Comparison of ENCODE assay signal across 8 cellular contexts in genomic region chr17:17781591-17782424, GRCh38. TPM values are rescaled to one million over a fixed set of nuclear protein-coding genes. Genes with fewer than 3 reads are reported as not detected.
A peak's percentile ranks its signal among the peaks of the same experiment; 100 is the strongest.
DNase-seq lines count a peak whose midpoint lies in the region; ATAC-seq and TF ChIP-seq lines count a peak whose summit lies in the region.

No MANE protein-coding gene starts in this region.

- TF ChIP-seq CTCF in endodermal cell (conservative IDR thresholded peaks at IDR 0.05): no peak

- ATAC-seq in memory B cell (ENCODE audit: low read depth): peak; percentile 38
- ATAC-seq in GM21447 (IDR thresholded peaks at IDR 0.05; ENCODE audit: unreplicated experiment): no peak
- ATAC-seq in GM19023 (IDR thresholded peaks at IDR 0.05; ENCODE audit: unreplicated experiment): no peak

- WGBS in endodermal cell (ENCODE audit: insufficient coverage in 1 of 2, insufficient read length in 1 of 2), 2 experiments: 1 to 5% methylated on average over 8 to 75 of the region's 75 CpGs

- H3K4me1 ChIP-seq in endodermal cell (ENCODE audit: control insufficient read depth, insufficient read depth, low read length): peaks cover 40% of the 10 kb centered on the region

- H3K4me3 ChIP-seq in endodermal cell (ENCODE audit: low read length): peak overlapping the region; percentile 79

- peak overlapping the region; percentile 45 for H3K4me3 Mint-ChIP-seq in activated CD4-positive, alpha-beta memory T cell treated with anti-CD3 and anti-CD28 coated beads for 36 hours
- H3K4me3 Mint-ChIP-seq in endodermal cell: peak overlapping the region; percentile 60
- peak overlapping the region; percentile 83 for H3K4me3 Mint-ChIP-seq in memory B cell

- H3K9me3 Mint-ChIP-seq in activated CD4-positive, alpha-beta memory T cell treated with anti-CD3 and anti-CD28 coated beads for 36 hours: no peaks in the 10 kb centered on the region
- H3K9me3 Mint-ChIP-seq in endodermal cell (no peaks in the 10 kb centered on the region), memory B cell (no peaks in the 10 kb centered on the region)

- H3K9ac ChIP-seq in endodermal cell (ENCODE audit: extremely low read depth, low read length, poor library complexity, severe bottlenecking): peak overlapping the region; percentile 25

- H3K36me3 Mint-ChIP-seq in activated CD4-positive, alpha-beta memory T cell treated with anti-CD3 and anti-CD28 coated beads for 36 hours: no peaks in the 10 kb centered on the region
- H3K36me3 Mint-ChIP-seq in endodermal cell (ENCODE audit: low read depth): no peaks in the 10 kb centered on the region
- no peaks in the 10 kb centered on the region for H3K36me3 Mint-ChIP-seq in memory B cell

- CTCF ChIA-PET in activated CD4-positive, alpha-beta memory T cell treated with anti-CD3 and anti-CD28 coated beads for 36 hours (lab: Charles Lee): interaction anchor here (1.1 kb wide), 1 partner anchor 137 kb away, joined by 3 read pairs; no protein-coding TSS in a partner anchor

- no peaks in the 10 kb centered on the region for H3K27me3 Mint-ChIP-seq in activated CD4-positive, alpha-beta memory T cell treated with anti-CD3 and anti-CD28 coated beads for 36 hours
- H3K27me3 Mint-ChIP-seq in endodermal cell (ENCODE audit: insufficient read depth) (peaks cover 3% of the 10 kb centered on the region), memory B cell (peaks cover 4% of the 10 kb centered on the region)

- no peak overlapping the region for H3K27ac Mint-ChIP-seq in activated CD4-positive, alpha-beta memory T cell treated with anti-CD3 and anti-CD28 coated beads for 36 hours
- H3K27ac Mint-ChIP-seq in endodermal cell (peak overlapping the region; percentile 90), memory B cell (peak overlapping the region; percentile 41)

- intact Hi-C loops in activated CD4-positive, alpha-beta memory T cell treated with anti-CD3 and anti-CD28 coated beads for 36 hours (cut with micrococcal nuclease): loop anchor here (5.0 kb wide), 2 partner anchors 55 to 100 kb away; partner anchors contain the start of gene RAI1

- POLR2A ChIA-PET in activated CD4-positive, alpha-beta memory T cell treated with anti-CD3 and anti-CD28 coated beads for 36 hours (lab: Charles Lee): no interaction called here

- DNase-seq in DMS 273 (lab: John Stamatoyannopoulos, UW; ENCODE audit: unreplicated experiment): peak; percentile 92
- peak; percentile 68 for DNase-seq in NCI-H1092 treated with DMSO at 0.1 percent for 48 hours (lab: John Stamatoyannopoulos, UW)
- peak; percentile 46 for DNase-seq in activated CD4-positive, alpha-beta memory T cell treated with anti-CD3 and anti-CD28 coated beads for 36 hours
- peak; percentile 91 for DNase-seq in endodermal cell
- DNase-seq in memory B cell (ENCODE audit: low spot score in 2 of 2): no peak
- peak in 47 of 49 donors; percentile 49 to 92 (median 78) for DNase-seq in substantia nigra (lab: John Stamatoyannopoulos, UW)

- no peaks in the 10 kb centered on the region for H3K36me3 ChIP-seq in endodermal cell (ENCODE audit: control insufficient read depth, insufficient read depth, low read length)

- no peaks in the 10 kb centered on the region for H3K27me3 ChIP-seq in endodermal cell (ENCODE audit: control insufficient read depth, insufficient read depth, low read length, poor library complexity, severe bottlenecking)

- peaks cover 7% of the 10 kb centered on the region for H3K4me1 Mint-ChIP-seq in activated CD4-positive, alpha-beta memory T cell treated with anti-CD3 and anti-CD28 coated beads for 36 hours (ENCODE audit: low read depth)
- peaks cover 47% of the 10 kb centered on the region for H3K4me1 Mint-ChIP-seq in endodermal cell
- peaks cover 27% of the 10 kb centered on the region for H3K4me1 Mint-ChIP-seq in memory B cell

- H3K9me3 ChIP-seq in endodermal cell (ENCODE audit: control insufficient read depth, low read length): no peaks in the 10 kb centered on the region

- H3K27ac ChIP-seq in endodermal cell (ENCODE audit: low read depth, low read length): peak overlapping the region; percentile 90
- H3K27ac ChIP-seq in substantia nigra (ENCODE audit: low read depth, low read length, poor library complexity, severe bottlenecking): peak overlapping the region; percentile 95

RNA-seq across cellular contexts. Expression of gene SREBF1, which starts 55.0 kb away (rescaled TPM):
- 100 to 1,000 TPM in 1 of 2 experiments, 10 to 100 TPM in 1; 93.7 to 106 TPM for total RNA-seq in activated CD4-positive, alpha-beta memory T cell treated with anti-CD3 and anti-CD28 coated beads for 36 hours
- total RNA-seq in endodermal cell: 10 to 100 TPM; 39.0 to 58.2 TPM
- polyA plus RNA-seq in endodermal cell (2013, experiment 1 of 2): 69.1 TPM
- polyA plus RNA-seq in endodermal cell (2013, experiment 2 of 2): 66.7 TPM

Comparison
In these comparisons a context has a peak if more than half of its experiments do, and no peak if none do; other contexts are left out.
1. DNase-seq: peak in DMS 273 (single experiment), NCI-H1092 treated with DMSO at 0.1 percent for 48 hours (single experiment), activated CD4-positive, alpha-beta memory T cell treated with anti-CD3 and anti-CD28 coated beads for 36 hours (single experiment), endodermal cell (single experiment) and substantia nigra (47 of 49); none in memory B cell (0 of 2).
2. Peak in every context shown above with its lines, with median percentiles within 50 percentile points of each other: H3K4me3 Mint-ChIP-seq.